14 cellular contexts compared by ENCODE assay signal in the genomic region with DNA sequence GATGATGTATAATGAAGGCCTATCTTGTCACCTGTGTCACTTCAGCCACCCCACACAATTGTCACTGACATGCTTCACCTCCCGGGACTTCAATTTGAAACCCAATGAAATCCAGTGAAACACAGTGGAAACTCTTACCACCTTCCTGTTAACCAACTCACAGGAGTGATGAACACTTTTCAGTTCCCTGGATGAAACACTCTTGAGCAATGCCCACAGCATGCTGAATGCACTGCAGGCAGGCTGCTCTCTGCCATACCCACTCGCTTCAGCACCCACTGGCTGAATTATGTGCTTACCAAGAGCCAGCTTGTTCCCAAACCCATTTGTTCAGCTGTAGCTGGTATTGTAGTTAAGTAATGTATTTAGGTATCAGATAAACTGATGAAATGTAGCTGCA. TPM values are rescaled to one million over a fixed set of nuclear protein-coding genes. Genes with fewer than 3 reads are reported as not detected.
A peak's percentile ranks its signal among the peaks of the same experiment; 100 is the strongest.
DNase-seq lines count a peak whose midpoint lies in the region; ATAC-seq lines count a peak whose summit lies in the region.
"Had no signal": no experiment of that assay in that cellular context is flagged by ENCODE, and none has a peak within 500 bp of the region (broad histone marks: within the 10 kb centered on the region; RNA-seq: fewer than 3 reads in every experiment).

No MANE protein-coding gene starts in this region.

- no peak overlapping the region for H3K27ac ChIP-seq in CD8-positive, alpha-beta memory T cell (ENCODE audit: low read depth, low read length)
- no peak overlapping the region for H3K27ac ChIP-seq in naive thymus-derived CD4-positive, alpha-beta T cell (ENCODE audit: low read depth, low read length)

- H3K4me1 ChIP-seq in CD8-positive, alpha-beta memory T cell (ENCODE audit: insufficient read depth, low read length): peaks cover 23% of the 10 kb centered on the region
- H3K4me1 ChIP-seq in naive thymus-derived CD4-positive, alpha-beta T cell (ENCODE audit: control insufficient read depth in 2 of 2, insufficient read depth in 2 of 2, low read length in 2 of 2): peaks cover 0 to 6% of the 10 kb centered on the region in 2 donors

- peaks cover 35 to 64% (median 58%) of the 10 kb centered on the region in 3 donors for H3K4me1 Mint-ChIP-seq in CD8-positive, alpha-beta memory T cell
- H3K4me1 Mint-ChIP-seq in activated naive CD8-positive, alpha-beta T cell treated with anti-CD3 and anti-CD28 coated beads for 36 hours: peaks cover 40% of the 10 kb centered on the region
- H3K4me1 Mint-ChIP-seq in naive thymus-derived CD4-positive, alpha-beta T cell: peaks cover 41 to 63% (median 58%) of the 10 kb centered on the region in 7 donors

- ATAC-seq in naive thymus-derived CD4-positive, alpha-beta T cell: no peak
- no peak for ATAC-seq in GM19395 (IDR thresholded peaks at IDR 0.05; ENCODE audit: unreplicated experiment)
- ATAC-seq: GM23338 had no signal

- no peak overlapping the region for H3K4me3 Mint-ChIP-seq in CD8-positive, alpha-beta memory T cell
- no peak overlapping the region for H3K4me3 Mint-ChIP-seq in activated naive CD8-positive, alpha-beta T cell treated with anti-CD3 and anti-CD28 coated beads for 36 hours
- peak overlapping the region in 2 of 10 donors; percentile 7 to 56 for H3K4me3 Mint-ChIP-seq in naive thymus-derived CD4-positive, alpha-beta T cell
- H3K4me3 Mint-ChIP-seq: GM23338 had no signal

- H3K9me3 ChIP-seq in CD8-positive, alpha-beta memory T cell (ENCODE audit: low read length): no peaks in the 10 kb centered on the region
- H3K9me3 ChIP-seq in naive thymus-derived CD4-positive, alpha-beta T cell (ENCODE audit: control insufficient read depth in 2 of 3, low read length in 3 of 3): no peaks in the 10 kb centered on the region

- peaks cover 0 to 1% of the 10 kb centered on the region in 2 donors for H3K27me3 Mint-ChIP-seq in CD8-positive, alpha-beta memory T cell
- H3K27me3 Mint-ChIP-seq in activated naive CD8-positive, alpha-beta T cell treated with anti-CD3 and anti-CD28 coated beads for 36 hours: no peaks in the 10 kb centered on the region
- H3K27me3 Mint-ChIP-seq in naive thymus-derived CD4-positive, alpha-beta T cell: no peaks in the 10 kb centered on the region

- POLR2A ChIA-PET in CD8-positive, alpha-beta memory T cell (lab: Charles Lee): no interaction called here
- POLR2A ChIA-PET in naive thymus-derived CD4-positive, alpha-beta T cell (lab: Charles Lee): interaction anchor here (0.6 to 1.1 kb wide), 2 partner anchors 70 to 2000 kb away, joined by 3 to 7 read pairs; no protein-coding TSS in a partner anchor

- H3K27me3 ChIP-seq in CD8-positive, alpha-beta memory T cell (ENCODE audit: insufficient read depth, low read length, poor library complexity, severe bottlenecking): no peaks in the 10 kb centered on the region
- H3K27me3 ChIP-seq in naive thymus-derived CD4-positive, alpha-beta T cell (ENCODE audit: control insufficient read depth in 2 of 2, insufficient read depth in 2 of 2, low read length in 2 of 2): no peaks in the 10 kb centered on the region

- peak; percentile 21 for DNase-seq in activated CD4-positive, alpha-beta T cell treated with anti-CD3 and anti-CD28 coated beads for 48 hours
- no peak for DNase-seq in activated CD4-positive, alpha-beta T cell treated with anti-CD3 and anti-CD28 coated beads, Interleukin-2, amount 50 U/mL, for 4 hours
- DNase-seq in CD8-positive, alpha-beta memory T cell: no peak
- DNase-seq in activated naive CD8-positive, alpha-beta T cell treated with anti-CD3 and anti-CD28 coated beads for 36 hours: no peak
- DNase-seq in naive thymus-derived CD4-positive, alpha-beta T cell: no peak
- DNase-seq in dedifferentiated amniotic fluid mesenchymal stem cell (ENCODE audit: extremely low spot score) (no peak), NCI-H526 treated with DMSO at 0.1 percent for 48 hours (lab: John Stamatoyannopoulos, UW) (no peak)
- DNase-seq: activated CD4-positive, CD25-positive, alpha-beta regulatory T cell; cerebellar nuclear complex; NCI-H1092; RPMI8226; stimulated activated naive CD4-positive, alpha-beta T cell had no signal

- intact Hi-C loops in naive thymus-derived CD4-positive, alpha-beta T cell (cut with micrococcal nuclease): no loop called here

- no peak overlapping the region for H3K4me3 ChIP-seq in CD8-positive, alpha-beta memory T cell (ENCODE audit: low read length)
- no peak overlapping the region for H3K4me3 ChIP-seq in naive thymus-derived CD4-positive, alpha-beta T cell (ENCODE audit: low read length)
- H3K4me3 ChIP-seq: GM23338 had no signal

- H3K27ac Mint-ChIP-seq in CD8-positive, alpha-beta memory T cell: peak overlapping the region in 6 of 8 donors; percentile 35 to 85 (median 46)
- H3K27ac Mint-ChIP-seq in activated naive CD8-positive, alpha-beta T cell treated with anti-CD3 and anti-CD28 coated beads for 36 hours: peak overlapping the region; percentile 50
- peak overlapping the region in 8 of 9 donors; percentile 8 to 75 (median 33) for H3K27ac Mint-ChIP-seq in naive thymus-derived CD4-positive, alpha-beta T cell
- H3K27ac Mint-ChIP-seq: GM23338 had no signal

- H3K9me3 Mint-ChIP-seq in CD8-positive, alpha-beta memory T cell: no peaks in the 10 kb centered on the region
- no peaks in the 10 kb centered on the region for H3K9me3 Mint-ChIP-seq in activated naive CD8-positive, alpha-beta T cell treated with anti-CD3 and anti-CD28 coated beads for 36 hours
- H3K9me3 Mint-ChIP-seq in naive thymus-derived CD4-positive, alpha-beta T cell: no peaks in the 10 kb centered on the region
- H3K9me3 Mint-ChIP-seq: GM23338 had no signal

- H3K36me3 ChIP-seq in CD8-positive, alpha-beta memory T cell (ENCODE audit: insufficient read depth, low read length): peaks cover 21% of the 10 kb centered on the region
- H3K36me3 ChIP-seq in naive thymus-derived CD4-positive, alpha-beta T cell (ENCODE audit: control insufficient read depth in 2 of 3, insufficient read depth in 3 of 3, low read length in 3 of 3): peaks cover 0 to 36% (median 6%) of the 10 kb centered on the region in 3 experiments

- CTCF ChIA-PET in CD8-positive, alpha-beta memory T cell (lab: Charles Lee): interaction anchor here (0.5 kb wide), 1 partner anchor 148 kb away, joined by 3 read pairs; no protein-coding TSS in a partner anchor
- CTCF ChIA-PET in naive thymus-derived CD4-positive, alpha-beta T cell (lab: Charles Lee): interaction anchor here (0.6 kb wide), 1 partner anchor 25 kb away, joined by 3 read pairs; no protein-coding TSS in a partner anchor

- H3K36me3 Mint-ChIP-seq in CD8-positive, alpha-beta memory T cell: peaks cover 12 to 51% (median 18%) of the 10 kb centered on the region in 3 donors
- H3K36me3 Mint-ChIP-seq in activated naive CD8-positive, alpha-beta T cell treated with anti-CD3 and anti-CD28 coated beads for 36 hours: peaks cover 42% of the 10 kb centered on the region
- peaks cover 20 to 43% (median 26%) of the 10 kb centered on the region in 5 donors for H3K36me3 Mint-ChIP-seq in naive thymus-derived CD4-positive, alpha-beta T cell

RNA-seq across cellular contexts. Expression of a gene that starts 47.0 kb away (rescaled TPM):
- 10 to 100 TPM; 69.2 to 72.2 TPM for total RNA-seq in CD8-positive, alpha-beta memory T cell
- 45.3 TPM for polyA plus RNA-seq in CD8-positive, alpha-beta memory T cell
- total RNA-seq in activated naive CD8-positive, alpha-beta T cell treated with anti-CD3 and anti-CD28 coated beads for 36 hours: 100 to 1,000 TPM; 103 to 108 TPM
- 10 to 100 TPM; 37.7 to 97.2 (median 47.5) TPM for total RNA-seq in naive thymus-derived CD4-positive, alpha-beta T cell
- 10 to 100 TPM; 37.2 to 45.0 TPM for polyA plus RNA-seq in naive thymus-derived CD4-positive, alpha-beta T cell
